In genomic region chr13:33296793-33297425, GRCh38 we compare ENCODE assay signal across 16 cellular contexts. TPM values are rescaled to one million over a fixed set of nuclear protein-coding genes. Genes with fewer than 3 reads are reported as not detected.
"Had no signal": no experiment of that assay in that cellular context is flagged by ENCODE, and none has a peak within 500 bp of the region (broad histone marks: within the 10 kb centered on the region; RNA-seq: fewer than 3 reads in every experiment).

No MANE protein-coding gene starts in this region.

- H3K36me3 ChIP-seq: gastroesophageal sphincter, heart right ventricle, upper lobe of left lung had no signal

- DNase-seq: activated CD4-positive, alpha-beta T cell treated with anti-CD3 and anti-CD28 coated beads, Interleukin-2, amount 50 U/mL, for 1 hour; activated CD8-positive, alpha-beta memory T cell treated with anti-CD3 and anti-CD28 coated beads for 24 hours; activated gamma-delta T cell treated with Interleukin-2 at 50 U/mL for 16 hours; cerebellar nuclear complex; heart right ventricle; left colon; naive thymus-derived CD4-positive, alpha-beta T cell; retina; stimulated activated CD4-positive, alpha-beta T cell treated with anti-CD3 and anti-CD28 coated beads, Interleukin-15, amount 100 ng/mL, for 24 hours; stimulated activated CD4-positive, alpha-beta T cell treated with anti-CD3 and anti-CD28 coated beads, Interleukin-4, amount 100 ng/mL, for 1 hour; stimulated activated naive B cell treated with anti-CD40 and anti-IgM and Interleukin-4, amounts not matched to agents 10 μg/mL and 1 μg/mL and 100 μg/mL, for 72 hours; T-helper 2 cell; upper lobe of left lung had no signal

- H3K9me3 ChIP-seq: gastroesophageal sphincter, heart right ventricle, upper lobe of left lung had no signal

- H3K4me3 ChIP-seq: gastroesophageal sphincter, heart right ventricle, upper lobe of left lung had no signal

- H3K27me3 ChIP-seq: gastroesophageal sphincter, heart right ventricle, upper lobe of left lung had no signal

- H3K27ac ChIP-seq: epithelial cell of prostate, gastroesophageal sphincter, heart right ventricle, upper lobe of left lung had no signal

- H3K4me1 ChIP-seq: gastroesophageal sphincter had no signal

- ATAC-seq: activated CD4-positive, CD25-positive, alpha-beta regulatory T cell treated with anti-CD3 and anti-CD28 coated beads, Interleukin-2, amount 50 U/mL, for 24 hours; gastroesophageal sphincter; heart right ventricle; left colon; naive thymus-derived CD4-positive, alpha-beta T cell; stimulated activated naive B cell treated with anti-CD40 and anti-IgM and Interleukin-4, amounts not matched to agents 10 μg/mL and 1 μg/mL and 100 μg/mL, for 72 hours had no signal

RNA-seq across cellular contexts. Expression of gene STARD13, which starts 11.4 kb away (rescaled TPM):
- polyA plus RNA-seq: naive thymus-derived CD4-positive, alpha-beta T cell had no signal
